2 cellular contexts compared by ENCODE assay signal in genomic region chr13:21095311-21095710, GRCh38.
TF ChIP-seq lines count a peak whose summit lies in the region.

No MANE protein-coding gene starts in this region.

TF ChIP-seq in HEK293, 187 proteins besides CTCF, POLR2A, EP300 and RAD21:
- TF ChIP-seq KLF7 (tag by site-specific recombination; IDR thresholded peaks at IDR 0.05; ENCODE audit: borderline replicate concordance) (no peak), ZNF549 (tag by site-specific recombination; IDR thresholded peaks at IDR 0.05) (peak; percentile 90)
TF ChIP-seq in HEK293: peak in this region for 1.

TF ChIP-seq in K562, 482 proteins besides CTCF, POLR2A, EP300 and RAD21:
- TF ChIP-seq ZNF695 (CRISPR knock-in tag; IDR thresholded peaks at IDR 0.05): no peak
- peak; percentile 62; the same call in 1 of the 2 replicates for TF ChIP-seq ZNF766 (CRISPR knock-in tag; conservative IDR thresholded peaks at IDR 0.05)
- no peak for TF ChIP-seq NR2C1 (IDR thresholded peaks at IDR 0.05)
- TF ChIP-seq NR2C1 (tag; IDR thresholded peaks at IDR 0.05): no peak
